ENCODE assay signal across 1 cellular context in the genomic region with DNA sequence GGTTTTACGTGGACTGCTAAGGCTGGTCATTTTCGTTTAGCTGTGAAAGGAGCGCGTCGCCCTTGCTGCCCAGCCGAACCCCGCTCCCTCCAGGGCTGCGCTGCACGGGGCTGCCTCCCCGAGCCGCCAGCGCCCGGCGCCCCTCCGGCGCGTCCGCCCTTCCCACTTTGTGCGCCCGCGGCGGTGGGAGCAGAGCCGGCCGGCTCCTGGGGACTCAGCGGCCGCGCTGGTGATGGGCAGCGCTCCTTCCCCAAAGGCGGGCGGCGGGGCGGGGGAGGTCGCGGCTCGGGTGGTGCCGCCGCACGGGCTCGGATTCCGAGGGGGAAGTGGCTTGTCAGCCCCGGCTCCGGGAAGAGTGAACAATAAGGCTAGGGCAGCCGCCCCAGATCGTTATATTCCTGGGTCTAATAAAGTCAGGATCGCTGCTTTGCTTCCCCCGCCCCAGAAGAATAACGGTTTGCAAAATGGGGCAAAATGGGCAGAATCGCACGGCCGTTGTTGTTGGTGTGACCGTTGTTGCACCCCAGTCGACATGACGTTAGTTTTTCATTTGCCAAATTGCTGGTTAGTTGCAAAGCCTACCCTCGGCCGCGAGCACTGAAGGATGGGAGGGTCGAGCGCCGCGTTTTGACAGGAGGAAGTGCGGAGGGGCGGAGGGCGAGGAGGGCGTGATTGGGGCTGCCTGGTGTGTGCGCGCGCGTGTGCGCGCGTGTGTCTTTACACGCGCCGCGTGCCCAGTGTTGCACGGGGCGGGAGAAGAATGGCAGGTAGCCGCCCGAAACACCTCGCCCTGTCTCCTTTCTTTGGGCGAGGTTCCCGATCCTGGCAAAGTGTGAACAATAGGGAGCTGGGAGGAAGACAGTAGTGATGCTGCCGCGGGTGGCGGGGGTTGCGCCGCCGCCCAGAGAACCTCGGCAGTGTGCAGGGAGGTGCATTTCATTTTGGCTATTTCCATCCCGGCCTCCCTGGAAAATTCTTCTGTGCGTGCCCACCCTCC.
A peak's percentile ranks its signal among the peaks of the same experiment; 100 is the strongest.
TF ChIP-seq lines count a peak whose summit lies in the region.

No MANE protein-coding gene starts in this region.

TF ChIP-seq in HEK293, 187 proteins besides CTCF, POLR2A, EP300 and RAD21 (continued from another document and continues in another):
- TF ChIP-seq SP7 (tag by site-specific recombination; IDR thresholded peaks at IDR 0.05) (no peak), REST (tag by site-specific recombination; IDR thresholded peaks at IDR 0.05) (no peak), ZNF391 (tag by site-specific recombination; IDR thresholded peaks at IDR 0.05; ENCODE audit: borderline replicate concordance, low read depth) (no peak), ZBTB17 (tag by site-specific recombination; IDR thresholded peaks at IDR 0.05) (peak; percentile 73), BCL11A (tag by site-specific recombination; IDR thresholded peaks at IDR 0.05; ENCODE audit: low read depth) (0 out of 2 replicates have a peak, but pooled peaks have one; percentile 21), ZBTB48 (tag by site-specific recombination; IDR thresholded peaks at IDR 0.05) (no peak), ZNF514 (tag by site-specific recombination; IDR thresholded peaks at IDR 0.05) (no peak), OSR2 (tag by site-specific recombination; IDR thresholded peaks at IDR 0.05) (no peak), ZNF19 (tag by site-specific recombination; IDR thresholded peaks at IDR 0.05; ENCODE audit: low read depth) (no peak), ZNF707 (tag by site-specific recombination; IDR thresholded peaks at IDR 0.05) (no peak), KLF9 (tag by site-specific recombination; IDR thresholded peaks at IDR 0.05; ENCODE audit: low read depth) (peak; percentile 12; the same call in 1 of the 2 replicates), ZBTB7A (tag by site-specific recombination; IDR thresholded peaks at IDR 0.05; ENCODE audit: low read depth) (0 out of 2 replicates have a peak, but pooled peaks have one; percentile 15), ZNF311 (tag by site-specific recombination; IDR thresholded peaks at IDR 0.05; ENCODE audit: borderline replicate concordance) (no peak), ZBTB1 (tag by site-specific recombination; IDR thresholded peaks at IDR 0.05) (no peak), ZSCAN4 (tag by site-specific recombination; IDR thresholded peaks at IDR 0.05) (peak; percentile 59; the same call in 1 of the 2 replicates), ZFP69B (tag by site-specific recombination; IDR thresholded peaks at IDR 0.05) (no peak), PRDM4 (tag by site-specific recombination; IDR thresholded peaks at IDR 0.05) (no peak), KLF7 (tag by site-specific recombination; IDR thresholded peaks at IDR 0.05; ENCODE audit: borderline replicate concordance) (no peak), ZNF214 (tag by site-specific recombination; IDR thresholded peaks at IDR 0.05; ENCODE audit: borderline replicate concordance) (no peak), ZNF324 (tag by site-specific recombination; IDR thresholded peaks at IDR 0.05) (no peak), ZNF423 (tag by site-specific recombination; IDR thresholded peaks at IDR 0.05) (no peak), KLF16 (tag by site-specific recombination; IDR thresholded peaks at IDR 0.05) (peak; percentile 67), ZNF132 (tag by site-specific recombination; IDR thresholded peaks at IDR 0.05; ENCODE audit: borderline replicate concordance) (no peak), KLF8 (tag by site-specific recombination; IDR thresholded peaks at IDR 0.05) (peak; percentile 70), ZNF16 (tag by site-specific recombination; IDR thresholded peaks at IDR 0.05; ENCODE audit: low read depth) (no peak), ZNF350 (tag by site-specific recombination; IDR thresholded peaks at IDR 0.05) (no peak), ZNF302 (tag by site-specific recombination; IDR thresholded peaks at IDR 0.05; ENCODE audit: low read depth) (no peak), SP3 (tag by site-specific recombination; IDR thresholded peaks at IDR 0.05) (no peak), ZSCAN30 (tag by site-specific recombination; IDR thresholded peaks at IDR 0.05) (no peak), ZNF660 (tag by site-specific recombination; IDR thresholded peaks at IDR 0.05) (no peak), ZNF23 (tag by site-specific recombination; IDR thresholded peaks at IDR 0.05; ENCODE audit: borderline replicate concordance) (no peak), ZNF394 (tag by site-specific recombination; IDR thresholded peaks at IDR 0.05; ENCODE audit: borderline replicate concordance) (no peak), OVOL3 (tag by site-specific recombination; IDR thresholded peaks at IDR 0.05) (peak; percentile 35; the same call in 1 of the 2 replicates), ZNF175 (tag by site-specific recombination; IDR thresholded peaks at IDR 0.05) (no peak), ZNF202 (tag by site-specific recombination; IDR thresholded peaks at IDR 0.05; ENCODE audit: borderline replicate concordance) (no peak), ZNF555 (tag by site-specific recombination; conservative IDR thresholded peaks at IDR 0.05) (no peak), ZEB2 (tag by site-specific recombination; IDR thresholded peaks at IDR 0.05) (no peak)
- TF ChIP-seq, protein P1, sequence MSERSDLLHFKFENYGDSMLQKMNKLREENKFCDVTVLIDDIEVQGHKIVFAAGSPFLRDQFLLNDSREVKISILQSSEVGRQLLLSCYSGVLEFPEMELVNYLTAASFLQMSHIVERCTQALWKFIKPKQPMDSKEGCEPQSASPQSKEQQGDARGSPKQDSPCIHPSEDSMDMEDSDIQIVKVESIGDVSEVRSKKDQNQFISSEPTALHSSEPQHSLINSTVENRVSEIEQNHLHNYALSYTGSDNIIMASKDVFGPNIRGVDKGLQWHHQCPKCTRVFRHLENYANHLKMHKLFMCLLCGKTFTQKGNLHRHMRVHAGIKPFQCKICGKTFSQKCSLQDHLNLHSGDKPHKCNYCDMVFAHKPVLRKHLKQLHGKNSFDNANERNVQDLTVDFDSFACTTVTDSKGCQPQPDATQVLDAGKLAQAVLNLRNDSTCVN (tag by site-specific recombination; optimal IDR thresholded peaks at IDR 0.05): peak; percentile 88
- TF ChIP-seq, protein P2, sequence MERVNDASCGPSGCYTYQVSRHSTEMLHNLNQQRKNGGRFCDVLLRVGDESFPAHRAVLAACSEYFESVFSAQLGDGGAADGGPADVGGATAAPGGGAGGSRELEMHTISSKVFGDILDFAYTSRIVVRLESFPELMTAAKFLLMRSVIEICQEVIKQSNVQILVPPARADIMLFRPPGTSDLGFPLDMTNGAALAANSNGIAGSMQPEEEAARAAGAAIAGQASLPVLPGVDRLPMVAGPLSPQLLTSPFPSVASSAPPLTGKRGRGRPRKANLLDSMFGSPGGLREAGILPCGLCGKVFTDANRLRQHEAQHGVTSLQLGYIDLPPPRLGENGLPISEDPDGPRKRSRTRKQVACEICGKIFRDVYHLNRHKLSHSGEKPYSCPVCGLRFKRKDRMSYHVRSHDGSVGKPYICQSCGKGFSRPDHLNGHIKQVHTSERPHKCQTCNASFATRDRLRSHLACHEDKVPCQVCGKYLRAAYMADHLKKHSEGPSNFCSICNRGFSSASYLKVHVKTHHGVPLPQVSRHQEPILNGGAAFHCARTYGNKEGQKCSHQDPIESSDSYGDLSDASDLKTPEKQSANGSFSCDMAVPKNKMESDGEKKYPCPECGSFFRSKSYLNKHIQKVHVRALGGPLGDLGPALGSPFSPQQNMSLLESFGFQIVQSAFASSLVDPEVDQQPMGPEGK (tag by site-specific recombination; IDR thresholded peaks at IDR 0.05): no peak; the same call in 1 of the 2 replicates
- TF ChIP-seq, protein P3, sequence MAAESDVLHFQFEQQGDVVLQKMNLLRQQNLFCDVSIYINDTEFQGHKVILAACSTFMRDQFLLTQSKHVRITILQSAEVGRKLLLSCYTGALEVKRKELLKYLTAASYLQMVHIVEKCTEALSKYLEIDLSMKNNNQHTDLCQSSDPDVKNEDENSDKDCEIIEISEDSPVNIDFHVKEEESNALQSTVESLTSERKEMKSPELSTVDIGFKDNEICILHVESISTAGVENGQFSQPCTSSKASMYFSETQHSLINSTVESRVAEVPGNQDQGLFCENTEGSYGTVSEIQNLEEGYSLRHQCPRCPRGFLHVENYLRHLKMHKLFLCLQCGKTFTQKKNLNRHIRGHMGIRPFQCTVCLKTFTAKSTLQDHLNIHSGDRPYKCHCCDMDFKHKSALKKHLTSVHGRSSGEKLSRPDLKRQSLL (tag by site-specific recombination; IDR thresholded peaks at IDR 0.05): no peak
- TF ChIP-seq, protein P4, sequence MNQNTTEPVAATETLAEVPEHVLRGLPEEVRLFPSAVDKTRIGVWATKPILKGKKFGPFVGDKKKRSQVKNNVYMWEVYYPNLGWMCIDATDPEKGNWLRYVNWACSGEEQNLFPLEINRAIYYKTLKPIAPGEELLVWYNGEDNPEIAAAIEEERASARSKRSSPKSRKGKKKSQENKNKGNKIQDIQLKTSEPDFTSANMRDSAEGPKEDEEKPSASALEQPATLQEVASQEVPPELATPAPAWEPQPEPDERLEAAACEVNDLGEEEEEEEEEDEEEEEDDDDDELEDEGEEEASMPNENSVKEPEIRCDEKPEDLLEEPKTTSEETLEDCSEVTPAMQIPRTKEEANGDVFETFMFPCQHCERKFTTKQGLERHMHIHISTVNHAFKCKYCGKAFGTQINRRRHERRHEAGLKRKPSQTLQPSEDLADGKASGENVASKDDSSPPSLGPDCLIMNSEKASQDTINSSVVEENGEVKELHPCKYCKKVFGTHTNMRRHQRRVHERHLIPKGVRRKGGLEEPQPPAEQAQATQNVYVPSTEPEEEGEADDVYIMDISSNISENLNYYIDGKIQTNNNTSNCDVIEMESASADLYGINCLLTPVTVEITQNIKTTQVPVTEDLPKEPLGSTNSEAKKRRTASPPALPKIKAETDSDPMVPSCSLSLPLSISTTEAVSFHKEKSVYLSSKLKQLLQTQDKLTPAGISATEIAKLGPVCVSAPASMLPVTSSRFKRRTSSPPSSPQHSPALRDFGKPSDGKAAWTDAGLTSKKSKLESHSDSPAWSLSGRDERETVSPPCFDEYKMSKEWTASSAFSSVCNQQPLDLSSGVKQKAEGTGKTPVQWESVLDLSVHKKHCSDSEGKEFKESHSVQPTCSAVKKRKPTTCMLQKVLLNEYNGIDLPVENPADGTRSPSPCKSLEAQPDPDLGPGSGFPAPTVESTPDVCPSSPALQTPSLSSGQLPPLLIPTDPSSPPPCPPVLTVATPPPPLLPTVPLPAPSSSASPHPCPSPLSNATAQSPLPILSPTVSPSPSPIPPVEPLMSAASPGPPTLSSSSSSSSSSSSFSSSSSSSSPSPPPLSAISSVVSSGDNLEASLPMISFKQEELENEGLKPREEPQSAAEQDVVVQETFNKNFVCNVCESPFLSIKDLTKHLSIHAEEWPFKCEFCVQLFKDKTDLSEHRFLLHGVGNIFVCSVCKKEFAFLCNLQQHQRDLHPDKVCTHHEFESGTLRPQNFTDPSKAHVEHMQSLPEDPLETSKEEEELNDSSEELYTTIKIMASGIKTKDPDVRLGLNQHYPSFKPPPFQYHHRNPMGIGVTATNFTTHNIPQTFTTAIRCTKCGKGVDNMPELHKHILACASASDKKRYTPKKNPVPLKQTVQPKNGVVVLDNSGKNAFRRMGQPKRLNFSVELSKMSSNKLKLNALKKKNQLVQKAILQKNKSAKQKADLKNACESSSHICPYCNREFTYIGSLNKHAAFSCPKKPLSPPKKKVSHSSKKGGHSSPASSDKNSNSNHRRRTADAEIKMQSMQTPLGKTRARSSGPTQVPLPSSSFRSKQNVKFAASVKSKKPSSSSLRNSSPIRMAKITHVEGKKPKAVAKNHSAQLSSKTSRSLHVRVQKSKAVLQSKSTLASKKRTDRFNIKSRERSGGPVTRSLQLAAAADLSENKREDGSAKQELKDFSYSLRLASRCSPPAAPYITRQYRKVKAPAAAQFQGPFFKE (tag by site-specific recombination; IDR thresholded peaks at IDR 0.05; ENCODE audit: borderline replicate concordance): no peak
